In genomic region chr15:51117270-51117669, GRCh38 we compare ENCODE assay signal across 1 cellular context.
TF ChIP-seq lines count a peak whose summit lies in the region.

No MANE protein-coding gene starts in this region.

TF ChIP-seq in IMR-90, 13 proteins besides CTCF, POLR2A, EP300 and RAD21 (continued from another document):
- TF ChIP-seq, protein P1, sequence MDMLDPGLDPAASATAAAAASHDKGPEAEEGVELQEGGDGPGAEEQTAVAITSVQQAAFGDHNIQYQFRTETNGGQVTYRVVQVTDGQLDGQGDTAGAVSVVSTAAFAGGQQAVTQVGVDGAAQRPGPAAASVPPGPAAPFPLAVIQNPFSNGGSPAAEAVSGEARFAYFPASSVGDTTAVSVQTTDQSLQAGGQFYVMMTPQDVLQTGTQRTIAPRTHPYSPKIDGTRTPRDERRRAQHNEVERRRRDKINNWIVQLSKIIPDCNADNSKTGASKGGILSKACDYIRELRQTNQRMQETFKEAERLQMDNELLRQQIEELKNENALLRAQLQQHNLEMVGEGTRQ (IDR thresholded peaks at IDR 0.05; ENCODE audit: low read depth, low read length) = no peak
- TF ChIP-seq RCOR1 (IDR thresholded peaks at IDR 0.05; ENCODE audit: insufficient replicate concordance, low read length) = no peak
- TF ChIP-seq SMC3 (IDR thresholded peaks at IDR 0.05; ENCODE audit: low read depth, low read length) = no peak
- TF ChIP-seq MAFK (IDR thresholded peaks at IDR 0.05; ENCODE audit: low read depth, low read length) = no peak
- no peak for TF ChIP-seq RFX5 (IDR thresholded peaks at IDR 0.05; ENCODE audit: low read depth, low read length)
- no peak for TF ChIP-seq CEBPB (IDR thresholded peaks at IDR 0.05; ENCODE audit: low read depth, low read length)
- no peak for TF ChIP-seq BHLHE40 (IDR thresholded peaks at IDR 0.05; ENCODE audit: low read depth, low read length)
- TF ChIP-seq NFE2L2 (IDR thresholded peaks at IDR 0.05; ENCODE audit: low read depth, low read length) = no peak
